In genomic region chr12:77152623-77153193, GRCh38 we compare ENCODE assay signal across 9 cellular contexts.
DNase-seq lines count a peak whose midpoint lies in the region; ATAC-seq, FAIRE-seq and TF ChIP-seq lines count a peak whose summit lies in the region.
"Had no signal": no experiment of that assay in that cellular context is flagged by ENCODE, and none has a peak within 500 bp of the region (broad histone marks: within the 10 kb centered on the region; RNA-seq: fewer than 3 reads in every experiment).

No MANE protein-coding gene starts in this region.

- no peaks in the 10 kb centered on the region for H3K36me3 ChIP-seq in HEK293 (ENCODE audit: control insufficient read depth in 2 of 2, insufficient read depth in 1 of 2, low read length in 2 of 2)
- no peaks in the 10 kb centered on the region for H3K36me3 ChIP-seq in GM12878 (ENCODE audit: control insufficient read depth in 2 of 2, insufficient read depth in 2 of 2, low read length in 1 of 2)
- no peaks in the 10 kb centered on the region for H3K36me3 ChIP-seq in liver (ENCODE audit: control insufficient read depth in 4 of 4, insufficient read depth in 3 of 4, low read depth in 1 of 4, low read length in 3 of 4)
- H3K36me3 ChIP-seq: upper lobe of left lung had no signal

- H3K4me3 ChIP-seq in HEK293 (ENCODE audit: low read depth, low read length) (no peak overlapping the region), GM12878 (no peak overlapping the region), liver (ENCODE audit: low read depth in 1 of 3, low read length in 3 of 3) (no peak overlapping the region)
- H3K4me3 ChIP-seq: upper lobe of left lung had no signal

- H3K4me1 ChIP-seq in HEK293 (ENCODE audit: control insufficient read depth, insufficient read depth, low read length) (no peaks in the 10 kb centered on the region), GM12878 (ENCODE audit: control insufficient read depth, insufficient read depth, low read length) (no peaks in the 10 kb centered on the region), liver (ENCODE audit: control insufficient read depth in 4 of 4, insufficient read depth in 4 of 4, low read length in 3 of 4) (no peaks in the 10 kb centered on the region)
- H3K4me1 ChIP-seq: upper lobe of left lung had no signal

- H3K4me3 Mint-ChIP-seq in endothelial cell (ENCODE audit: unreplicated experiment) = no peak overlapping the region

- peaks cover under 1% of the 10 kb centered on the region for H3K4me1 Mint-ChIP-seq in endothelial cell (ENCODE audit: unreplicated experiment)

- H2AFZ ChIP-seq in GM12878 (ENCODE audit: control insufficient read depth, low read depth, low read length) = no peak overlapping the region

- H3K27me3 Mint-ChIP-seq in endothelial cell (ENCODE audit: unreplicated experiment) = no peaks in the 10 kb centered on the region

- 0% methylated on average over 2 of the region's 2 CpGs for WGBS in GM12878 (ENCODE audit: insufficient coverage, insufficient replicate concordance, low lambda C conversion rate, missing lambda C conversion rate)
- 6% methylated on average over 2 of the region's 2 CpGs for WGBS in liver

- no TSS peak for BruUV-seq in GM12878 (replicated peaks; lab: Mats Ljungman, UMichigan)

- H3K9ac ChIP-seq in GM12878 (ENCODE audit: control insufficient read depth, insufficient read depth, low read length) (no peak overlapping the region), liver (ENCODE audit: low read depth in 1 of 2, low read length in 2 of 2) (no peak overlapping the region)

- ATAC-seq in GM12878 (no peak), HG03520 (IDR thresholded peaks at IDR 0.05; ENCODE audit: unreplicated experiment) (no peak), GM19035 (IDR thresholded peaks at IDR 0.05; ENCODE audit: unreplicated experiment) (no peak), GM18505 (IDR thresholded peaks at IDR 0.05; ENCODE audit: unreplicated experiment) (no peak)

- no peaks in the 10 kb centered on the region for H3K27me3 ChIP-seq in GM12878 (replicated peaks in 1 of 2; ENCODE audit: control insufficient read depth in 2 of 2, insufficient read depth in 2 of 2, low read length in 1 of 2)
- peaks cover 0 to 3% (median 0%) of the 10 kb centered on the region in 4 donors for H3K27me3 ChIP-seq in liver (ENCODE audit: control insufficient read depth in 4 of 4, insufficient read depth in 4 of 4, low read length in 3 of 4)
- H3K27me3 ChIP-seq: upper lobe of left lung had no signal

- H3K36me3 Mint-ChIP-seq in endothelial cell (ENCODE audit: low read depth, unreplicated experiment) = no peaks in the 10 kb centered on the region

- FAIRE-seq in GM12878 (lab: Jason Lieb, UNC) = no peak

- in situ Hi-C loops in GM12878 (cut with MboI) = no loop called here

- H3K79me2 ChIP-seq in GM12878 (ENCODE audit: control insufficient read depth, insufficient read depth, low read length) = no peaks in the 10 kb centered on the region

- SMC1A ChIA-PET in GM12878 (lab: Charles Lee; ENCODE audit: uncharacterized antibody, unreplicated experiment) = interaction anchor here (1.1 to 1.6 kb wide), 3 partner anchors 9 to 533 kb away, joined by 3 to 5 read pairs (median 3); no protein-coding TSS in a partner anchor

- peak; percentile 77 for TF ChIP-seq CTCF in AG09319 (IDR thresholded peaks at IDR 0.05; ENCODE audit: low read depth, low read length)
- no peak for TF ChIP-seq CTCF in HEK293 (tag by site-specific recombination; IDR thresholded peaks at IDR 0.05)
- peak in 2 of 3 experiments; percentile 23 to 25; a peak in 1 of 6 replicates for TF ChIP-seq CTCF in GM12878 (IDR thresholded peaks at IDR 0.05 in 2 of 3, conservative IDR thresholded peaks at IDR 0.05 in 1 of 3; ENCODE audit: control insufficient read depth in 2 of 3, extremely low read depth in 1 of 3, insufficient read depth in 1 of 3, low read depth in 3 of 3, low read length in 3 of 3)
- peak; percentile 25 for TF ChIP-seq CTCF in liver (IDR thresholded peaks at IDR 0.05; ENCODE audit: low read depth, low read length, missing input control)
- TF ChIP-seq CTCF in endothelial cell (IDR thresholded peaks at IDR 0.05; ENCODE audit: unreplicated experiment) = no peak

- no peak overlapping the region for H3K4me2 ChIP-seq in GM12878 (ENCODE audit: control insufficient read depth, insufficient read depth)

- no peak overlapping the region for H3K27ac Mint-ChIP-seq in endothelial cell (ENCODE audit: unreplicated experiment)

- RAD21 ChIA-PET in GM12878 (lab: Charles Lee; ENCODE audit: unreplicated experiment) = interaction anchor here (1.0 to 1.3 kb wide), 3 partner anchors 91 to 773 kb away, joined by 3 to 4 read pairs (median 3); no protein-coding TSS in a partner anchor

- TF ChIP-seq RAD21 in GM12878 (IDR thresholded peaks at IDR 0.05; ENCODE audit: insufficient read depth, low read depth, low read length) = peak; percentile 36; the same call in 1 of the 2 replicates
- peak; percentile 66 to 68 for TF ChIP-seq RAD21 in liver (IDR thresholded peaks at IDR 0.05)

- peaks cover 5% of the 10 kb centered on the region for H3K9me3 Mint-ChIP-seq in endothelial cell (ENCODE audit: unreplicated experiment)

- CTCF ChIA-PET in HEK293 (lab: Yijun Ruan, JAX) = interaction anchor here (0.6 to 3.3 kb wide), 20 partner anchors 9 to 779 kb away, joined by 3 to 26 read pairs (median 3); partner anchors contain the start of gene E2F7
- CTCF ChIA-PET in GM12878 (lab: Yijun Ruan, JAX) = interaction anchor here (0.7 to 1.8 kb wide), 5 partner anchors 10 to 773 kb away, joined by 3 to 8 read pairs (median 3); no protein-coding TSS in a partner anchor

- POLR2A ChIA-PET in HEK293 (lab: Yijun Ruan, JAX) = no interaction called here
- POLR2A ChIA-PET in GM12878 (lab: Charles Lee) = no interaction called here

- intact Hi-C loops in GM12878 (cut with micrococcal nuclease; ENCODE audit: unreplicated experiment) = loop anchor here (1.0 kb wide), 1 partner anchor 533 kb away; no protein-coding TSS in a partner anchor

- H4K20me1 ChIP-seq in GM12878 (ENCODE audit: control insufficient read depth, insufficient read depth) = no peaks in the 10 kb centered on the region

- H3K27ac ChIP-seq in HEK293 (ENCODE audit: extremely low read depth, low read depth, low read length) (no peak overlapping the region), GM12878 (ENCODE audit: control insufficient read depth, insufficient read depth) (no peak overlapping the region), liver (ENCODE audit: low read depth in 1 of 2, low read length in 2 of 2) (no peak overlapping the region)
- H3K27ac ChIP-seq: upper lobe of left lung had no signal

- DNase-seq in AG09319 (ENCODE audit: extremely low read depth, low read depth) (peak; percentile 35), GM12878 (ENCODE audit: low read depth, low spot score) (no peak), endothelial cell (ENCODE audit: low spot score) (no peak)
- DNase-seq: upper lobe of left lung had no signal

- TF ChIP-seq EP300 in GM12878 (IDR thresholded peaks at IDR 0.05; ENCODE audit: borderline replicate concordance in 1 of 2, control insufficient read depth in 1 of 2, low read depth in 2 of 2, low read length in 2 of 2) = no peak

- H3K9me3 ChIP-seq in HEK293 (ENCODE audit: control insufficient read depth, insufficient read depth, low read depth, low read length) (no peaks in the 10 kb centered on the region), GM12878 (replicated peaks; ENCODE audit: control insufficient read depth, insufficient read depth, low read length) (no peaks in the 10 kb centered on the region), liver (ENCODE audit: control insufficient read depth in 4 of 4, low read length in 3 of 4) (no peaks in the 10 kb centered on the region)
- H3K9me3 ChIP-seq: upper lobe of left lung had no signal

- no peak for TF ChIP-seq POLR2A in GM12878 (IDR thresholded peaks at IDR 0.05; ENCODE audit: low read depth, low read length)
- TF ChIP-seq POLR2A in GM18505 (IDR thresholded peaks at IDR 0.05; ENCODE audit: borderline replicate concordance, extremely low read depth, insufficient read depth, insufficient read length) = no peak

TF ChIP-seq in HEK293, 187 proteins besides CTCF, POLR2A, EP300 and RAD21 (continues in another document):
- TF ChIP-seq ZNF768 (tag by site-specific recombination; IDR thresholded peaks at IDR 0.05) = no peak
- no peak for TF ChIP-seq ZNF843 (tag by site-specific recombination; IDR thresholded peaks at IDR 0.05)
- TF ChIP-seq ZBTB8A (tag by site-specific recombination; IDR thresholded peaks at IDR 0.05) = no peak
- peak; percentile 43 for TF ChIP-seq ZNF654 (tag by site-specific recombination; IDR thresholded peaks at IDR 0.05; ENCODE audit: low read depth)
- TF ChIP-seq ZNF585B (tag by site-specific recombination; IDR thresholded peaks at IDR 0.05) = no peak
- TF ChIP-seq WT1 (tag by site-specific recombination; IDR thresholded peaks at IDR 0.05) = no peak
- no peak for TF ChIP-seq ZNF600 (tag by site-specific recombination; IDR thresholded peaks at IDR 0.05)
- TF ChIP-seq ZNF426 (tag by site-specific recombination; IDR thresholded peaks at IDR 0.05) = no peak

TF ChIP-seq in GM12878, 131 proteins besides CTCF, POLR2A, EP300 and RAD21:
- TF ChIP-seq SMC3 (IDR thresholded peaks at IDR 0.05; ENCODE audit: borderline replicate concordance, low read length) (peak; percentile 16; the same call in 1 of the 2 replicates), CREB1 (IDR thresholded peaks at IDR 0.05; ENCODE audit: low read depth) (no peak)
TF ChIP-seq in GM12878: peak in this region for 1.

TF ChIP-seq in liver, 16 proteins besides CTCF, POLR2A, EP300 and RAD21:
- TF ChIP-seq FOXA2 (IDR thresholded peaks at IDR 0.05) (no peak), TAF1 (conservative IDR thresholded peaks at IDR 0.05) (no peak), EGR1 (IDR thresholded peaks at IDR 0.05; ENCODE audit: low read depth in 2 of 2) (no peak), ZBTB33 (IDR thresholded peaks at IDR 0.05) (no peak), YY1 (IDR thresholded peaks at IDR 0.05) (no peak), JUND (IDR thresholded peaks at IDR 0.05) (no peak)

Comparison
In these comparisons a context has a peak if more than half of its experiments do, and no peak if none do; other contexts are left out.
1. CTCF ChIP-seq: peak in AG09319 (single experiment), GM12878 (2 of 3) and liver (single experiment); none in HEK293 (single experiment) and endothelial cell (single experiment).